19 cellular contexts compared by ENCODE assay signal in the genomic region with DNA sequence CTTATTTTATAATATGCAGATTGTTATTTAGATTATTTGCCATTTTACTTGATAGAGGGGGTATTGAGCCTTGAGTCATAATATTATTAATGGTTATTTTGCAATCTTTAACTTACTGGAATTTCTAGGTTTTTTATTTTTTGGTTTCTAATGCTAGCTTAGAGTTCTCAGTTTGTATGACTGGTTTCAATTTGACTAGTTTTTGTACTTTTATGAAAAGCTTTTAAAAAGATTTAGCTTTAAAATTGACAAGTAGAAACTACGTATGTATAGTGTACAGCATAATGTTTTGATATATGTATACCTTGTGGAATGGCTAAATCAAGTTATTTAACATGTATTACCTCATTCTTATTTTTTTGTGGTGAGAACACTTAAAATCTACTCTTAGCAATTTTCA. TPM values are rescaled to one million over a fixed set of nuclear protein-coding genes. Genes with fewer than 3 reads are reported as not detected.
A peak's percentile ranks its signal among the peaks of the same experiment; 100 is the strongest.
DNase-seq lines count a peak whose midpoint lies in the region; ATAC-seq and TF ChIP-seq lines count a peak whose summit lies in the region.
"Had no signal": no experiment of that assay in that cellular context is flagged by ENCODE, and none has a peak within 500 bp of the region (broad histone marks: within the 10 kb centered on the region; RNA-seq: fewer than 3 reads in every experiment).

No MANE protein-coding gene starts in this region.

- peaks cover 18% of the 10 kb centered on the region for H3K4me1 Mint-ChIP-seq in activated T-cell treated with anti-CD3 and anti-CD28 coated beads, Interleukin-2, amount 50 U/mL, for 72 hours (ENCODE audit: low read depth)
- peaks cover 15 to 32% (median 23%) of the 10 kb centered on the region in 3 donors for H3K4me1 Mint-ChIP-seq in CD8-positive, alpha-beta memory T cell
- H3K4me1 Mint-ChIP-seq: H9, mesothelial cell of epicardium had no signal

- H3K27ac ChIP-seq in CD8-positive, alpha-beta memory T cell (ENCODE audit: low read depth, low read length), result no peak overlapping the region
- H3K27ac ChIP-seq: colonic mucosa had no signal

- no peak for DNase-seq in activated T-cell treated with anti-CD3 and anti-CD28 coated beads, Interleukin-2, amount 50 U/mL, for 72 hours
- no peak for DNase-seq in activated T-cell treated with anti-CD3 and anti-CD28 coated beads, Interleukin-2, amount 50 U/mL, for 1 hour
- no peak for DNase-seq in CD8-positive, alpha-beta memory T cell
- no peak for DNase-seq in T1000 (lab: John Stamatoyannopoulos, UW)
- no peak for DNase-seq in pons (ENCODE audit: low spot score)
- DNase-seq: activated T-cell treated with anti-CD3 and anti-CD28 coated beads, Interleukin-2, amount 50 U/mL, for 48 hours; amniotic stem cell; CD8-positive, alpha-beta T cell; colonic mucosa; EL; H9; NCI-H1694; NCI-H510A treated with DMSO at 0.1 percent for 48 hours; PC-3; small intestine had no signal

- CTCF ChIA-PET in CD8-positive, alpha-beta memory T cell (lab: Charles Lee), result no interaction called here

- ATAC-seq in activated T-cell treated with anti-CD3 and anti-CD28 coated beads, Interleukin-2, amount 50 U/mL, for 72 hours (replicated peaks in 1 of 2), result peak in 1 of 2 donors; percentile 28
- peak; percentile 68 for ATAC-seq in GM21723 (IDR thresholded peaks at IDR 0.05; ENCODE audit: unreplicated experiment)
- ATAC-seq in HG03354 (IDR thresholded peaks at IDR 0.05; ENCODE audit: poor library complexity, severe bottlenecking, unreplicated experiment), result peak; percentile 56
- no peak for ATAC-seq in SK-N-SH treated with all-trans-retinoic acid at 6 μM for 48 hours
- ATAC-seq: CD8-positive, alpha-beta T cell; PC-3 had no signal

- no peak overlapping the region for H3K4me3 Mint-ChIP-seq in activated T-cell treated with anti-CD3 and anti-CD28 coated beads, Interleukin-2, amount 50 U/mL, for 72 hours
- H3K4me3 Mint-ChIP-seq in CD8-positive, alpha-beta memory T cell, result no peak overlapping the region
- H3K4me3 Mint-ChIP-seq: CD8-positive, alpha-beta T cell; H9; mesothelial cell of epicardium had no signal

- H3K4me3 ChIP-seq in CD8-positive, alpha-beta memory T cell (ENCODE audit: low read length), result no peak overlapping the region
- H3K4me3 ChIP-seq: colonic mucosa had no signal

- POLR2A ChIA-PET in CD8-positive, alpha-beta memory T cell (lab: Charles Lee), result no interaction called here

- no peaks in the 10 kb centered on the region for H3K36me3 ChIP-seq in CD8-positive, alpha-beta memory T cell (ENCODE audit: insufficient read depth, low read length)
- H3K36me3 ChIP-seq: colonic mucosa had no signal

- H3K9me3 ChIP-seq in CD8-positive, alpha-beta memory T cell (ENCODE audit: low read length), result no peaks in the 10 kb centered on the region
- H3K9me3 ChIP-seq: colonic mucosa had no signal

- no peaks in the 10 kb centered on the region for H3K27me3 Mint-ChIP-seq in activated T-cell treated with anti-CD3 and anti-CD28 coated beads, Interleukin-2, amount 50 U/mL, for 72 hours (ENCODE audit: low read depth)
- no peaks in the 10 kb centered on the region for H3K27me3 Mint-ChIP-seq in CD8-positive, alpha-beta memory T cell

- H3K36me3 Mint-ChIP-seq in activated T-cell treated with anti-CD3 and anti-CD28 coated beads, Interleukin-2, amount 50 U/mL, for 72 hours (ENCODE audit: insufficient read depth in 2 of 2), result peaks cover 2 to 8% of the 10 kb centered on the region in 2 donors
- peaks cover 9 to 63% (median 14%) of the 10 kb centered on the region in 3 donors for H3K36me3 Mint-ChIP-seq in CD8-positive, alpha-beta memory T cell

- no peaks in the 10 kb centered on the region for H3K4me1 ChIP-seq in CD8-positive, alpha-beta memory T cell (ENCODE audit: insufficient read depth, low read length)
- H3K4me1 ChIP-seq: colonic mucosa had no signal

- H3K9me3 Mint-ChIP-seq in activated T-cell treated with anti-CD3 and anti-CD28 coated beads, Interleukin-2, amount 50 U/mL, for 72 hours, result no peaks in the 10 kb centered on the region
- H3K9me3 Mint-ChIP-seq in CD8-positive, alpha-beta memory T cell, result no peaks in the 10 kb centered on the region
- H3K9me3 Mint-ChIP-seq: CD8-positive, alpha-beta T cell; H9; mesothelial cell of epicardium had no signal

- H3K27me3 ChIP-seq in CD8-positive, alpha-beta memory T cell (ENCODE audit: insufficient read depth, low read length, poor library complexity, severe bottlenecking), result no peaks in the 10 kb centered on the region
- H3K27me3 ChIP-seq: colonic mucosa had no signal

- peak overlapping the region; percentile 28 for H3K27ac Mint-ChIP-seq in activated T-cell treated with anti-CD3 and anti-CD28 coated beads, Interleukin-2, amount 50 U/mL, for 72 hours
- H3K27ac Mint-ChIP-seq in CD8-positive, alpha-beta memory T cell, result no peak overlapping the region
- H3K27ac Mint-ChIP-seq: CD8-positive, alpha-beta T cell; mesothelial cell of epicardium had no signal

TF ChIP-seq in SK-N-SH treated with all-trans-retinoic acid at 6 μM for 48 hours, 23 proteins besides CTCF, POLR2A, EP300 and RAD21:
- TF ChIP-seq ARNTL (CRISPR knock-in tag; IDR thresholded peaks at IDR 0.05; ENCODE audit: borderline replicate concordance, low read depth) (no peak), ESRRG (CRISPR knock-in tag; IDR thresholded peaks at IDR 0.05) (no peak), TOX (CRISPR knock-in tag; IDR thresholded peaks at IDR 0.05; ENCODE audit: borderline replicate concordance) (no peak), ZNF565 (CRISPR knock-in tag; conservative IDR thresholded peaks at IDR 0.05; ENCODE audit: low read depth) (no peak), TCF4 (CRISPR knock-in tag; IDR thresholded peaks at IDR 0.05; ENCODE audit: borderline replicate concordance) (no peak), PPARA (CRISPR knock-in tag; IDR thresholded peaks at IDR 0.05; ENCODE audit: borderline replicate concordance) (no peak), ZNF70 (CRISPR knock-in tag; IDR thresholded peaks at IDR 0.05) (no peak), ZFP3 (CRISPR knock-in tag; IDR thresholded peaks at IDR 0.05) (no peak), ZC3H10 (CRISPR knock-in tag; IDR thresholded peaks at IDR 0.05) (no peak), RARB (CRISPR knock-in tag; IDR thresholded peaks at IDR 0.05) (no peak), ZNF8 (CRISPR knock-in tag; IDR thresholded peaks at IDR 0.05) (no peak), ZFP30 (CRISPR knock-in tag; IDR thresholded peaks at IDR 0.05) (no peak)
- TF ChIP-seq, protein P1, sequence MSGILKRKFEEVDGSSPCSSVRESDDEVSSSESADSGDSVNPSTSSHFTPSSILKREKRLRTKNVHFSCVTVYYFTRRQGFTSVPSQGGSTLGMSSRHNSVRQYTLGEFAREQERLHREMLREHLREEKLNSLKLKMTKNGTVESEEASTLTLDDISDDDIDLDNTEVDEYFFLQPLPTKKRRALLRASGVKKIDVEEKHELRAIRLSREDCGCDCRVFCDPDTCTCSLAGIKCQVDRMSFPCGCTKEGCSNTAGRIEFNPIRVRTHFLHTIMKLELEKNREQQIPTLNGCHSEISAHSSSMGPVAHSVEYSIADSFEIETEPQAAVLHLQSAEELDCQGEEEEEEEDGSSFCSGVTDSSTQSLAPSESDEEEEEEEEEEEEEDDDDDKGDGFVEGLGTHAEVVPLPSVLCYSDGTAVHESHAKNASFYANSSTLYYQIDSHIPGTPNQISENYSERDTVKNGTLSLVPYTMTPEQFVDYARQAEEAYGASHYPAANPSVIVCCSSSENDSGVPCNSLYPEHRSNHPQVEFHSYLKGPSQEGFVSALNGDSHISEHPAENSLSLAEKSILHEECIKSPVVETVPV (CRISPR knock-in tag; IDR thresholded peaks at IDR 0.05), result no peak

RNA-seq across cellular contexts. Expression of a gene that starts 41.5 kb away (rescaled TPM):
- 10 to 100 TPM; 60.6 to 63.7 TPM for total RNA-seq in activated T-cell treated with anti-CD3 and anti-CD28 coated beads, Interleukin-2, amount 50 U/mL, for 72 hours
- total RNA-seq in CD8-positive, alpha-beta memory T cell, result 10 to 100 TPM; 41.4 to 43.3 TPM
- 60.1 TPM for polyA plus RNA-seq in CD8-positive, alpha-beta memory T cell
